2 cellular contexts compared by ENCODE assay signal in genomic region chr4:141625023-141625422, GRCh38.
TF ChIP-seq lines count a peak whose summit lies in the region.

No MANE protein-coding gene starts in this region.

TF ChIP-seq in WTC11, 78 proteins besides CTCF, POLR2A, EP300 and RAD21:
- no peak for TF ChIP-seq ZNF138 (CRISPR knock-in tag; conservative IDR thresholded peaks at IDR 0.05)
- no peak for TF ChIP-seq CREB1 (CRISPR knock-in tag; IDR thresholded peaks at IDR 0.05)
- no peak for TF ChIP-seq SOX15 (CRISPR knock-in tag; IDR thresholded peaks at IDR 0.05)
- no peak for TF ChIP-seq ZNF423 (CRISPR knock-in tag; IDR thresholded peaks at IDR 0.05)
- no peak for TF ChIP-seq ZNF317 (CRISPR knock-in tag; IDR thresholded peaks at IDR 0.05; ENCODE audit: borderline replicate concordance, low read depth)
- TF ChIP-seq TEAD1 (CRISPR knock-in tag; IDR thresholded peaks at IDR 0.05): no peak
- TF ChIP-seq OVOL2 (CRISPR knock-in tag; IDR thresholded peaks at IDR 0.05; ENCODE audit: borderline replicate concordance): no peak
- TF ChIP-seq, protein P1, sequence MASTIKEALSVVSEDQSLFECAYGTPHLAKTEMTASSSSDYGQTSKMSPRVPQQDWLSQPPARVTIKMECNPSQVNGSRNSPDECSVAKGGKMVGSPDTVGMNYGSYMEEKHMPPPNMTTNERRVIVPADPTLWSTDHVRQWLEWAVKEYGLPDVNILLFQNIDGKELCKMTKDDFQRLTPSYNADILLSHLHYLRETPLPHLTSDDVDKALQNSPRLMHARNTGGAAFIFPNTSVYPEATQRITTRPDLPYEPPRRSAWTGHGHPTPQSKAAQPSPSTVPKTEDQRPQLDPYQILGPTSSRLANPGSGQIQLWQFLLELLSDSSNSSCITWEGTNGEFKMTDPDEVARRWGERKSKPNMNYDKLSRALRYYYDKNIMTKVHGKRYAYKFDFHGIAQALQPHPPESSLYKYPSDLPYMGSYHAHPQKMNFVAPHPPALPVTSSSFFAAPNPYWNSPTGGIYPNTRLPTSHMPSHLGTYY (CRISPR knock-in tag; IDR thresholded peaks at IDR 0.05): no peak
- TF ChIP-seq PRDM15 (CRISPR knock-in tag; IDR thresholded peaks at IDR 0.05): no peak
TF ChIP-seq in WTC11: peak in this region for 0.

TF ChIP-seq in HepG2, 621 proteins besides CTCF, POLR2A, EP300 and RAD21:
- TF ChIP-seq, protein P2, sequence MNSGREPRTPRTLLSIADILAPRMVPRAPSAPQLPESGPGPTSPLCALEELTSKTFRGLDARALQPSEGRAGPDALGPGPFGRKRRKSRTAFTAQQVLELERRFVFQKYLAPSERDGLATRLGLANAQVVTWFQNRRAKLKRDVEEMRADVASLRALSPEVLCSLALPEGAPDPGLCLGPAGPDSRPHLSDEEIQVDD (CRISPR knock-in tag; IDR thresholded peaks at IDR 0.05; ENCODE audit: borderline replicate concordance): no peak
- TF ChIP-seq ZNF264 (CRISPR knock-in tag; IDR thresholded peaks at IDR 0.05): no peak
- no peak for TF ChIP-seq FLYWCH1 (CRISPR knock-in tag; IDR thresholded peaks at IDR 0.05)
- no peak for TF ChIP-seq ZNF24 (IDR thresholded peaks at IDR 0.05)
- no peak for TF ChIP-seq ZNF552 (CRISPR knock-in tag; IDR thresholded peaks at IDR 0.05; ENCODE audit: borderline replicate concordance)
- no peak for TF ChIP-seq ZNF292 (CRISPR knock-in tag; IDR thresholded peaks at IDR 0.05; ENCODE audit: borderline replicate concordance, low read depth)
- no peak for TF ChIP-seq PRDM15 (CRISPR knock-in tag; IDR thresholded peaks at IDR 0.05)
- no peak for TF ChIP-seq GATA4 (IDR thresholded peaks at IDR 0.05; ENCODE audit: borderline replicate concordance, low read depth)
- TF ChIP-seq NFAT5 (CRISPR knock-in tag; IDR thresholded peaks at IDR 0.05): no peak
- no peak for TF ChIP-seq KDM3A (CRISPR knock-in tag; IDR thresholded peaks at IDR 0.05; ENCODE audit: low read depth)
- TF ChIP-seq RFXAP (CRISPR knock-in tag; IDR thresholded peaks at IDR 0.05; ENCODE audit: borderline replicate concordance): no peak
- TF ChIP-seq ZNF232 (CRISPR knock-in tag; IDR thresholded peaks at IDR 0.05; ENCODE audit: borderline replicate concordance): no peak
- TF ChIP-seq MZF1 (CRISPR knock-in tag; IDR thresholded peaks at IDR 0.05; ENCODE audit: borderline replicate concordance): no peak
- TF ChIP-seq, protein P3, sequence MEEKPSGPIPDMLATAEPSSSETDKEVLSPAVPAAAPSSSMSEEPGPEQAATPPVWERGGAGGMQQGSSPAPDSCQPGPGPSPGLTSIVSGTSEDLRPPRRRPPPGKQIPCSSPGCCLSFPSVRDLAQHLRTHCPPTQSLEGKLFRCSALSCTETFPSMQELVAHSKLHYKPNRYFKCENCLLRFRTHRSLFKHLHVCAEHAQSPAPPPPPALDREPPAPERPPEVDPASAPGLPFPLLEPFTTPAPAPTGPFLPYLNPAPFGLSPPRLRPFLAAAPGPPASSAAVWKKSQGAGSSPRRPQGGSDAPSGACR (CRISPR knock-in tag; IDR thresholded peaks at IDR 0.05): no peak
- no peak for TF ChIP-seq MXD4 (CRISPR knock-in tag; IDR thresholded peaks at IDR 0.05)
- no peak for TF ChIP-seq ZFP36L1 (CRISPR knock-in tag; IDR thresholded peaks at IDR 0.05)
